Comparison of ENCODE assay signal across 8 cellular contexts in genomic region chr9:37415011-37415719, GRCh38. TPM values are rescaled to one million over a fixed set of nuclear protein-coding genes. Genes with fewer than 3 reads are reported as not detected.
DNase-seq lines count a peak whose midpoint lies in the region; ATAC-seq and TF ChIP-seq lines count a peak whose summit lies in the region.

No MANE protein-coding gene starts in this region.

- H3K27me3 ChIP-seq in BJ (ENCODE audit: control insufficient read depth, insufficient read depth, low read length) (no peaks in the 10 kb centered on the region), right lobe of liver (no peaks in the 10 kb centered on the region)

- POLR2A ChIA-PET in BJ (lab: Charles Lee): no interaction called here

- ATAC-seq in right lobe of liver (peak; percentile 65 to 72 (median 68)), GM21515 (IDR thresholded peaks at IDR 0.05; ENCODE audit: unreplicated experiment) (no peak)

- DNase-seq in BJ (ENCODE audit: low read depth) (no peak), GOT3 (lab: John Stamatoyannopoulos, UW) (peak; percentile 12), NCI-H2171 treated with DMSO at 0.1 percent for 48 hours (lab: John Stamatoyannopoulos, UW) (peak; percentile 4), coronary artery (ENCODE audit: low spot score) (peak; percentile 80), right lobe of liver (peak; percentile 77 to 88 (median 88))
- peak; percentile 66 to 80 for DNase-seq in activated CD4-positive, alpha-beta T cell treated with anti-CD3 and anti-CD28 coated beads for 4 hours
- DNase-seq in stimulated activated CD4-positive, alpha-beta T cell treated with anti-CD3 and anti-CD28 coated beads, Interleukin-4, amount 100 ng/mL, for 48 hours (ENCODE audit: low read depth in 2 of 2): peak; percentile 68 to 78

- H3K4me1 ChIP-seq in right lobe of liver: peaks cover 0 to 49% (median 19%) of the 10 kb centered on the region in 4 donors

- 17% methylated on average over 22 of the region's 22 CpGs for WGBS in right lobe of liver (ENCODE audit: insufficient coverage, low coverage, low lambda C conversion rate, missing lambda C conversion rate)

- intact Hi-C loops in right lobe of liver (cut with DNase I): no loop called here

- H3K36me3 ChIP-seq in BJ (ENCODE audit: control insufficient read depth, insufficient read depth, low read length) (no peaks in the 10 kb centered on the region), right lobe of liver (no peaks in the 10 kb centered on the region)

- peak; percentile 80 for TF ChIP-seq CTCF in BJ (IDR thresholded peaks at IDR 0.05; ENCODE audit: insufficient read depth, low read depth, low read length)
- TF ChIP-seq CTCF in coronary artery (IDR thresholded peaks at IDR 0.05): peak; percentile 69
- peak; percentile 81 to 91 (median 88) for TF ChIP-seq CTCF in right lobe of liver (IDR thresholded peaks at IDR 0.05)

- TF ChIP-seq POLR2A in right lobe of liver (IDR thresholded peaks at IDR 0.05): no peak

- peak overlapping the region in 1 of 2 donors; percentile 50 for H3K27ac ChIP-seq in coronary artery
- H3K27ac ChIP-seq in right lobe of liver: peak overlapping the region in 2 of 3 donors; percentile 8 to 84

- CTCF ChIA-PET in BJ (lab: Yijun Ruan, JAX): interaction anchor here (0.6 to 1.5 kb wide), 12 partner anchors 9 to 1067 kb away, joined by 3 to 11 read pairs (median 3); partner anchors contain the start of gene POLR1E

- H3K9me3 ChIP-seq in right lobe of liver: no peaks in the 10 kb centered on the region

- H3K4me3 ChIP-seq in BJ (ENCODE audit: low read depth, low read length) (no peak overlapping the region), coronary artery (peak overlapping the region; percentile 44), right lobe of liver (no peak overlapping the region)

RNA-seq across cellular contexts. Expression of gene GRHPR, which starts 7.3 kb away (rescaled TPM):
- 159 and 227 TPM in 2 replicates for polyA plus RNA-seq in BJ (2011; rRNA removed)
- polyA minus RNA-seq in BJ (2011; rRNA and poly(A)+ RNA removed): 102 and 164 TPM in 2 replicates
- 100 to 1,000 TPM; 159 to 424 (median 359) TPM for total RNA-seq in right lobe of liver

RNA-seq across cellular contexts. Expression of gene ZBTB5, which starts 50.1 kb away (rescaled TPM):
- polyA plus RNA-seq in BJ (2011; rRNA removed): 11.6 and 12.6 TPM in 2 replicates
- 13.9 and 19.7 TPM in 2 replicates for polyA minus RNA-seq in BJ (2011; rRNA and poly(A)+ RNA removed)
- total RNA-seq in right lobe of liver: 1 to 10 TPM; 4.3 to 6.6 (median 5.5) TPM
